1 cellular context compared by ENCODE assay signal in genomic region chr11:68011046-68011943, GRCh38.
TF ChIP-seq lines count a peak whose summit lies in the region.

No MANE protein-coding gene starts in this region.

TF ChIP-seq in WTC11, 78 proteins besides CTCF, POLR2A, EP300 and RAD21 (continued from another document):
- TF ChIP-seq ZNF532 (CRISPR knock-in tag; IDR thresholded peaks at IDR 0.05; ENCODE audit: borderline replicate concordance), result no peak
- no peak for TF ChIP-seq ARID4B (CRISPR knock-in tag; IDR thresholded peaks at IDR 0.05; ENCODE audit: borderline replicate concordance)
- no peak for TF ChIP-seq ESRRA (CRISPR knock-in tag; IDR thresholded peaks at IDR 0.05; ENCODE audit: borderline replicate concordance)
- no peak for TF ChIP-seq PRDM15 (CRISPR knock-in tag; IDR thresholded peaks at IDR 0.05)
- no peak for TF ChIP-seq ZNF396 (CRISPR knock-in tag; IDR thresholded peaks at IDR 0.05; ENCODE audit: borderline replicate concordance)
